ENCODE assay signal across 9 cellular contexts in genomic region chr10:74799840-74800239, GRCh38. TPM values are rescaled to one million over a fixed set of nuclear protein-coding genes. Genes with fewer than 3 reads are reported as not detected.
A peak's percentile ranks its signal among the peaks of the same experiment; 100 is the strongest.
DNase-seq lines count a peak whose midpoint lies in the region; ATAC-seq and TF ChIP-seq lines count a peak whose summit lies in the region.
"Had no signal": no experiment of that assay in that cellular context is flagged by ENCODE, and none has a peak within 500 bp of the region (broad histone marks: within the 10 kb centered on the region; RNA-seq: fewer than 3 reads in every experiment).

No MANE protein-coding gene starts in this region.

- H3K27ac Mint-ChIP-seq in activated naive CD4-positive, alpha-beta T cell treated with anti-CD3 and anti-CD28 coated beads for 36 hours, result no peak overlapping the region
- no peak overlapping the region for H3K27ac Mint-ChIP-seq in activated naive CD4-positive, alpha-beta T cell treated with anti-CD3 and anti-CD28 coated beads, Interleukin-2, amount 10 ng/mL, durations not matched to agents 7 days and 5 days
- H3K27ac Mint-ChIP-seq in stimulated activated naive B cell treated with anti-CD40 and anti-IgM and Interleukin-4, amounts not matched to agents 10 μg/mL and 1 μg/mL and 100 μg/mL, for 72 hours, result no peak overlapping the region
- H3K27ac Mint-ChIP-seq in endothelial cell (ENCODE audit: unreplicated experiment), result no peak overlapping the region

- no peak for TF ChIP-seq CTCF in RWPE1 (conservative IDR thresholded peaks at IDR 0.05; ENCODE audit: low read depth)
- TF ChIP-seq CTCF in endothelial cell (IDR thresholded peaks at IDR 0.05; ENCODE audit: unreplicated experiment), result no peak

- intact Hi-C loops in activated naive CD4-positive, alpha-beta T cell treated with anti-CD3 and anti-CD28 coated beads for 36 hours (cut with micrococcal nuclease), result loop anchor here (2.0 kb wide), 2 partner anchors 27 to 215 kb away; partner anchors contain the start of gene KAT6B

- no peaks in the 10 kb centered on the region for H3K27me3 Mint-ChIP-seq in activated naive CD4-positive, alpha-beta T cell treated with anti-CD3 and anti-CD28 coated beads for 36 hours (ENCODE audit: low read depth)
- peaks cover 4% of the 10 kb centered on the region for H3K27me3 Mint-ChIP-seq in activated naive CD4-positive, alpha-beta T cell treated with anti-CD3 and anti-CD28 coated beads, Interleukin-2, amount 10 ng/mL, durations not matched to agents 7 days and 5 days
- H3K27me3 Mint-ChIP-seq in stimulated activated naive B cell treated with anti-CD40 and anti-IgM and Interleukin-4, amounts not matched to agents 10 μg/mL and 1 μg/mL and 100 μg/mL, for 72 hours, result no peaks in the 10 kb centered on the region
- H3K27me3 Mint-ChIP-seq in endothelial cell (ENCODE audit: unreplicated experiment), result no peaks in the 10 kb centered on the region

- CTCF ChIA-PET in activated naive CD4-positive, alpha-beta T cell treated with anti-CD3 and anti-CD28 coated beads for 36 hours (lab: Charles Lee), result no interaction called here
- CTCF ChIA-PET in activated naive CD4-positive, alpha-beta T cell treated with anti-CD3 and anti-CD28 coated beads, Interleukin-2, amount 10 ng/mL, durations not matched to agents 7 days and 5 days (lab: Charles Lee), result no interaction called here
- CTCF ChIA-PET in RWPE1 (lab: Yijun Ruan, JAX), result no interaction called here

- ATAC-seq in stimulated activated naive B cell treated with anti-CD40 and anti-IgM and Interleukin-4, amounts not matched to agents 10 μg/mL and 1 μg/mL and 100 μg/mL, for 72 hours (replicated peaks), result peak; percentile 51 to 72

- H3K4me3 Mint-ChIP-seq in activated naive CD4-positive, alpha-beta T cell treated with anti-CD3 and anti-CD28 coated beads for 36 hours, result no peak overlapping the region
- no peak overlapping the region for H3K4me3 Mint-ChIP-seq in activated naive CD4-positive, alpha-beta T cell treated with anti-CD3 and anti-CD28 coated beads, Interleukin-2, amount 10 ng/mL, durations not matched to agents 7 days and 5 days
- H3K4me3 Mint-ChIP-seq in stimulated activated naive B cell treated with anti-CD40 and anti-IgM and Interleukin-4, amounts not matched to agents 10 μg/mL and 1 μg/mL and 100 μg/mL, for 72 hours, result no peak overlapping the region
- no peak overlapping the region for H3K4me3 Mint-ChIP-seq in endothelial cell (ENCODE audit: unreplicated experiment)

- H3K27ac ChIP-seq in RWPE1 (no peak overlapping the region), epithelial cell of prostate (peak overlapping the region; percentile 48)

- peaks cover 13% of the 10 kb centered on the region for H3K4me1 Mint-ChIP-seq in activated naive CD4-positive, alpha-beta T cell treated with anti-CD3 and anti-CD28 coated beads for 36 hours (ENCODE audit: low read depth)
- peaks cover 4% of the 10 kb centered on the region for H3K4me1 Mint-ChIP-seq in activated naive CD4-positive, alpha-beta T cell treated with anti-CD3 and anti-CD28 coated beads, Interleukin-2, amount 10 ng/mL, durations not matched to agents 7 days and 5 days
- H3K4me1 Mint-ChIP-seq in stimulated activated naive B cell treated with anti-CD40 and anti-IgM and Interleukin-4, amounts not matched to agents 10 μg/mL and 1 μg/mL and 100 μg/mL, for 72 hours, result peaks cover 15 to 23% of the 10 kb centered on the region in 2 donors
- peaks cover 2% of the 10 kb centered on the region for H3K4me1 Mint-ChIP-seq in endothelial cell (ENCODE audit: unreplicated experiment)

- POLR2A ChIA-PET in RWPE1 (lab: Yijun Ruan, JAX; ENCODE audit: low non-redundant PET), result no interaction called here

- DNase-seq in activated naive CD4-positive, alpha-beta T cell treated with anti-CD3 and anti-CD28 coated beads for 36 hours, result peak; percentile 62
- DNase-seq in activated naive CD4-positive, alpha-beta T cell treated with anti-CD3 and anti-CD28 coated beads, Interleukin-2, amount 10 ng/mL, durations not matched to agents 7 days and 5 days, result no peak
- peak; percentile 36 for DNase-seq in RWPE1 (ENCODE audit: low spot score)
- peak; percentile 82 for DNase-seq in epithelial cell of prostate (ENCODE audit: low read depth, low spot score)
- no peak for DNase-seq in stimulated activated naive B cell treated with anti-CD40 and anti-IgM and Interleukin-4, amounts not matched to agents 10 μg/mL and 1 μg/mL and 100 μg/mL, for 72 hours
- DNase-seq in NCI-H187 treated with DMSO at 0.1 percent for 48 hours (lab: John Stamatoyannopoulos, UW), result no peak
- no peak for DNase-seq in endothelial cell (ENCODE audit: low spot score)
- no peak for DNase-seq in globus pallidus (ENCODE audit: low spot score)
- DNase-seq: DND-41 had no signal

- H3K36me3 Mint-ChIP-seq in activated naive CD4-positive, alpha-beta T cell treated with anti-CD3 and anti-CD28 coated beads for 36 hours (ENCODE audit: low read depth), result no peaks in the 10 kb centered on the region
- H3K36me3 Mint-ChIP-seq in activated naive CD4-positive, alpha-beta T cell treated with anti-CD3 and anti-CD28 coated beads, Interleukin-2, amount 10 ng/mL, durations not matched to agents 7 days and 5 days, result no peaks in the 10 kb centered on the region
- H3K36me3 Mint-ChIP-seq in stimulated activated naive B cell treated with anti-CD40 and anti-IgM and Interleukin-4, amounts not matched to agents 10 μg/mL and 1 μg/mL and 100 μg/mL, for 72 hours, result no peaks in the 10 kb centered on the region
- no peaks in the 10 kb centered on the region for H3K36me3 Mint-ChIP-seq in endothelial cell (ENCODE audit: low read depth, unreplicated experiment)

- H3K9me3 Mint-ChIP-seq in activated naive CD4-positive, alpha-beta T cell treated with anti-CD3 and anti-CD28 coated beads for 36 hours, result no peaks in the 10 kb centered on the region
- H3K9me3 Mint-ChIP-seq in activated naive CD4-positive, alpha-beta T cell treated with anti-CD3 and anti-CD28 coated beads, Interleukin-2, amount 10 ng/mL, durations not matched to agents 7 days and 5 days, result no peaks in the 10 kb centered on the region
- H3K9me3 Mint-ChIP-seq in stimulated activated naive B cell treated with anti-CD40 and anti-IgM and Interleukin-4, amounts not matched to agents 10 μg/mL and 1 μg/mL and 100 μg/mL, for 72 hours, result no peaks in the 10 kb centered on the region
- H3K9me3 Mint-ChIP-seq in endothelial cell (ENCODE audit: unreplicated experiment), result peaks cover 4% of the 10 kb centered on the region

RNA-seq across cellular contexts. Expression of gene KAT6B, which starts 26.6 kb away (rescaled TPM):
- total RNA-seq in activated naive CD4-positive, alpha-beta T cell treated with anti-CD3 and anti-CD28 coated beads for 36 hours, result 10 to 100 TPM; 17.3 to 17.9 TPM
- 18.1 TPM for total RNA-seq in endothelial cell (ENCODE audit: unreplicated experiment)

Comparison
In these comparisons a context has a peak if more than half of its experiments do, and no peak if none do; other contexts are left out.
1. DNase-seq: peak in activated naive CD4-positive, alpha-beta T cell treated with anti-CD3 and anti-CD28 coated beads for 36 hours (single experiment), RWPE1 (single experiment) and epithelial cell of prostate (single experiment); none in activated naive CD4-positive, alpha-beta T cell treated with anti-CD3 and anti-CD28 coated beads, Interleukin-2, amount 10 ng/mL, durations not matched to agents 7 days and 5 days (single experiment), stimulated activated naive B cell treated with anti-CD40 and anti-IgM and Interleukin-4, amounts not matched to agents 10 μg/mL and 1 μg/mL and 100 μg/mL, for 72 hours (single experiment), NCI-H187 treated with DMSO at 0.1 percent for 48 hours (single experiment), endothelial cell (single experiment) and globus pallidus (single experiment).